ENCODE assay signal across 2 cellular contexts in the genomic region with DNA sequence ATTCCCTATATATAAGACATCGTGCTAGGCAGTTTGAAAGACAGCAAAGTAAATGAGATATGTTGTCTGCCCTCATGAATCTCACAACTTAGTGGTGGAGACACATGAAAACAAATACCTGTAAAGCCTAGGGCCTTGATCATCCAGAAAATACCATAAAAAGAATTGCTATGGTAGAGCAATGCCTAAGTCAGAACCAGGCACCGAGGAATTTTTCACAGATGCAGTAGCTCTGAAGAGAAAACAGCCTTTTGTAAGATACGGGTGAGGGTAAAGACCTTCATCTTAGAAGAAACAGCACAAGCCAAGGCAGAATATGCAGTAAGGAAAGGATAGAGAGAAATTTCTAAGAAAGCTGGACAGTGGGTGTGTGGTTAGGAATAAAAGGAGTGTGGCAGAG.
TF ChIP-seq lines count a peak whose summit lies in the region.

No MANE protein-coding gene starts in this region.

TF ChIP-seq in SK-N-SH, 30 proteins besides CTCF, POLR2A, EP300 and RAD21:
- no peak for TF ChIP-seq GATA2 (CRISPR knock-in tag; IDR thresholded peaks at IDR 0.05)
TF ChIP-seq in SK-N-SH: peak in this region for 0.

TF ChIP-seq in SK-N-SH treated with all-trans-retinoic acid at 6 μM for 48 hours, 23 proteins besides CTCF, POLR2A, EP300 and RAD21:
- TF ChIP-seq SNAI2 (CRISPR knock-in tag; IDR thresholded peaks at IDR 0.05) (no peak), OSR1 (CRISPR knock-in tag; IDR thresholded peaks at IDR 0.05) (no peak), CSDC2 (CRISPR knock-in tag; IDR thresholded peaks at IDR 0.05) (no peak), ZNF565 (CRISPR knock-in tag; conservative IDR thresholded peaks at IDR 0.05; ENCODE audit: low read depth) (no peak), TCF4 (CRISPR knock-in tag; IDR thresholded peaks at IDR 0.05; ENCODE audit: borderline replicate concordance) (no peak), ZNF70 (CRISPR knock-in tag; IDR thresholded peaks at IDR 0.05) (no peak), PPARA (CRISPR knock-in tag; IDR thresholded peaks at IDR 0.05; ENCODE audit: borderline replicate concordance) (no peak), GLIS3 (CRISPR knock-in tag; IDR thresholded peaks at IDR 0.05) (no peak), ISL1 (CRISPR knock-in tag; IDR thresholded peaks at IDR 0.05) (no peak), ZFP3 (CRISPR knock-in tag; IDR thresholded peaks at IDR 0.05) (no peak), ZNF8 (CRISPR knock-in tag; IDR thresholded peaks at IDR 0.05) (no peak), BACH2 (CRISPR knock-in tag; IDR thresholded peaks at IDR 0.05; ENCODE audit: borderline replicate concordance) (no peak)
- TF ChIP-seq, protein P1, sequence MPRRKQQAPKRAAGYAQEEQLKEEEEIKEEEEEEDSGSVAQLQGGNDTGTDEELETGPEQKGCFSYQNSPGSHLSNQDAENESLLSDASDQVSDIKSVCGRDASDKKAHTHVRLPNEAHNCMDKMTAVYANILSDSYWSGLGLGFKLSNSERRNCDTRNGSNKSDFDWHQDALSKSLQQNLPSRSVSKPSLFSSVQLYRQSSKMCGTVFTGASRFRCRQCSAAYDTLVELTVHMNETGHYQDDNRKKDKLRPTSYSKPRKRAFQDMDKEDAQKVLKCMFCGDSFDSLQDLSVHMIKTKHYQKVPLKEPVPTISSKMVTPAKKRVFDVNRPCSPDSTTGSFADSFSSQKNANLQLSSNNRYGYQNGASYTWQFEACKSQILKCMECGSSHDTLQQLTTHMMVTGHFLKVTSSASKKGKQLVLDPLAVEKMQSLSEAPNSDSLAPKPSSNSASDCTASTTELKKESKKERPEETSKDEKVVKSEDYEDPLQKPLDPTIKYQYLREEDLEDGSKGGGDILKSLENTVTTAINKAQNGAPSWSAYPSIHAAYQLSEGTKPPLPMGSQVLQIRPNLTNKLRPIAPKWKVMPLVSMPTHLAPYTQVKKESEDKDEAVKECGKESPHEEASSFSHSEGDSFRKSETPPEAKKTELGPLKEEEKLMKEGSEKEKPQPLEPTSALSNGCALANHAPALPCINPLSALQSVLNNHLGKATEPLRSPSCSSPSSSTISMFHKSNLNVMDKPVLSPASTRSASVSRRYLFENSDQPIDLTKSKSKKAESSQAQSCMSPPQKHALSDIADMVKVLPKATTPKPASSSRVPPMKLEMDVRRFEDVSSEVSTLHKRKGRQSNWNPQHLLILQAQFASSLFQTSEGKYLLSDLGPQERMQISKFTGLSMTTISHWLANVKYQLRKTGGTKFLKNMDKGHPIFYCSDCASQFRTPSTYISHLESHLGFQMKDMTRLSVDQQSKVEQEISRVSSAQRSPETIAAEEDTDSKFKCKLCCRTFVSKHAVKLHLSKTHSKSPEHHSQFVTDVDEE (CRISPR knock-in tag; IDR thresholded peaks at IDR 0.05) = no peak
- TF ChIP-seq, protein P2, sequence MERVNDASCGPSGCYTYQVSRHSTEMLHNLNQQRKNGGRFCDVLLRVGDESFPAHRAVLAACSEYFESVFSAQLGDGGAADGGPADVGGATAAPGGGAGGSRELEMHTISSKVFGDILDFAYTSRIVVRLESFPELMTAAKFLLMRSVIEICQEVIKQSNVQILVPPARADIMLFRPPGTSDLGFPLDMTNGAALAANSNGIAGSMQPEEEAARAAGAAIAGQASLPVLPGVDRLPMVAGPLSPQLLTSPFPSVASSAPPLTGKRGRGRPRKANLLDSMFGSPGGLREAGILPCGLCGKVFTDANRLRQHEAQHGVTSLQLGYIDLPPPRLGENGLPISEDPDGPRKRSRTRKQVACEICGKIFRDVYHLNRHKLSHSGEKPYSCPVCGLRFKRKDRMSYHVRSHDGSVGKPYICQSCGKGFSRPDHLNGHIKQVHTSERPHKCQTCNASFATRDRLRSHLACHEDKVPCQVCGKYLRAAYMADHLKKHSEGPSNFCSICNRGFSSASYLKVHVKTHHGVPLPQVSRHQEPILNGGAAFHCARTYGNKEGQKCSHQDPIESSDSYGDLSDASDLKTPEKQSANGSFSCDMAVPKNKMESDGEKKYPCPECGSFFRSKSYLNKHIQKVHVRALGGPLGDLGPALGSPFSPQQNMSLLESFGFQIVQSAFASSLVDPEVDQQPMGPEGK (CRISPR knock-in tag; IDR thresholded peaks at IDR 0.05; ENCODE audit: borderline replicate concordance) = no peak
- TF ChIP-seq, protein P3, sequence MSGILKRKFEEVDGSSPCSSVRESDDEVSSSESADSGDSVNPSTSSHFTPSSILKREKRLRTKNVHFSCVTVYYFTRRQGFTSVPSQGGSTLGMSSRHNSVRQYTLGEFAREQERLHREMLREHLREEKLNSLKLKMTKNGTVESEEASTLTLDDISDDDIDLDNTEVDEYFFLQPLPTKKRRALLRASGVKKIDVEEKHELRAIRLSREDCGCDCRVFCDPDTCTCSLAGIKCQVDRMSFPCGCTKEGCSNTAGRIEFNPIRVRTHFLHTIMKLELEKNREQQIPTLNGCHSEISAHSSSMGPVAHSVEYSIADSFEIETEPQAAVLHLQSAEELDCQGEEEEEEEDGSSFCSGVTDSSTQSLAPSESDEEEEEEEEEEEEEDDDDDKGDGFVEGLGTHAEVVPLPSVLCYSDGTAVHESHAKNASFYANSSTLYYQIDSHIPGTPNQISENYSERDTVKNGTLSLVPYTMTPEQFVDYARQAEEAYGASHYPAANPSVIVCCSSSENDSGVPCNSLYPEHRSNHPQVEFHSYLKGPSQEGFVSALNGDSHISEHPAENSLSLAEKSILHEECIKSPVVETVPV (CRISPR knock-in tag; IDR thresholded peaks at IDR 0.05) = no peak
